ENCODE assay signal across 8 cellular contexts in the genomic region with DNA sequence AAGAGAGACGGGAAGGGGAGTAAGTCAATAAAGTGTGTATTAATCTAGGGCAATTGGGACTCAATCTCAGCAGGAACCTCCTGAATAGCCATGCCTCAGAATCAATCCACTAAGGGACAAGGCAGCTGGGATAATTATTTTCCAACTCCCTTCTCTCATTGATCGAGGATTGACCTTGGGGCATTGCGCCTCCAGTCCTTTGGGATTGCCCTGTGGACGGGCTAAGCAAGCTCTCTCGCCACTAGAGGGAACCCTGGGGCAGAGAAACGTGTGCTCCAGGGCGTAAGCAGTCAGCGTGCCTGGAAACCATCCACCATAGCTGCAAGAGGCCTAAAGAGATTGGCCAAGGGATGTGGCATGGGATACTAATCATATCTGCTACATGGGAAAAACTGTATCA.
DNase-seq lines count a peak whose midpoint lies in the region; ATAC-seq and TF ChIP-seq lines count a peak whose summit lies in the region.

No MANE protein-coding gene starts in this region.

- no peak overlapping the region for H2AFZ ChIP-seq in KMS-11 (ENCODE audit: low read depth)

- TF ChIP-seq CTCF in KMS-11 (conservative IDR thresholded peaks at IDR 0.05; ENCODE audit: low read depth, low read length) = peak; percentile 67
- peak; percentile 91 for TF ChIP-seq CTCF in cardiac fibroblast (IDR thresholded peaks at IDR 0.05; ENCODE audit: low read depth, low read length)

- no peaks in the 10 kb centered on the region for H3K36me3 ChIP-seq in KMS-11 (ENCODE audit: insufficient read depth)

- H3K4me1 ChIP-seq in KMS-11 (ENCODE audit: low read depth, poor library complexity, severe bottlenecking) = no peaks in the 10 kb centered on the region

- DNase-seq in activated CD4-positive, CD25-positive, alpha-beta regulatory T cell treated with anti-CD3 and anti-CD28 coated beads, Interleukin-2, amount 50 U/mL, for 72 hours = peak; percentile 31
- DNase-seq in SW480 (ENCODE audit: low spot score) (peak; percentile 74), cardiac fibroblast (ENCODE audit: low read depth in 2 of 2) (peak; percentile 89 to 94), kidney glomerular epithelial cell (lab: John Stamatoyannopoulos, UW) (peak; percentile 76)
- DNase-seq in stimulated activated CD4-positive, alpha-beta T cell treated with anti-CD3 and anti-CD28 coated beads, TNF-alpha, amount 100 ng/mL, for 24 hours (ENCODE audit: low read depth in 3 of 3) = peak; percentile 4 to 40 (median 9)

- H3K4me2 ChIP-seq in KMS-11 = no peak overlapping the region

- no peak overlapping the region for H3K4me3 ChIP-seq in KMS-11 (IDR thresholded peaks at IDR 0.05; ENCODE audit: insufficient read depth, low read depth, low read length)
- no peak overlapping the region for H3K4me3 ChIP-seq in cardiac fibroblast (replicated peaks in 1 of 2; ENCODE audit: low read depth in 2 of 2, low read length in 2 of 2)

- no peak overlapping the region for H3K27ac ChIP-seq in KMS-11

- ATAC-seq in activated CD4-positive, CD25-positive, alpha-beta regulatory T cell treated with anti-CD3 and anti-CD28 coated beads, Interleukin-2, amount 50 U/mL, for 24 hours = no peak
- ATAC-seq in GM21723 (IDR thresholded peaks at IDR 0.05; ENCODE audit: unreplicated experiment) = no peak

- no peaks in the 10 kb centered on the region for H4K20me1 ChIP-seq in KMS-11 (ENCODE audit: insufficient read depth)

- no peaks in the 10 kb centered on the region for H3K79me2 ChIP-seq in KMS-11 (ENCODE audit: insufficient read depth, low read depth)

- H3K27me3 ChIP-seq in KMS-11 (ENCODE audit: insufficient read depth, low read depth) = no peaks in the 10 kb centered on the region

- H3K9ac ChIP-seq in KMS-11 = no peak overlapping the region

Comparison
In these comparisons a context has a peak if more than half of its experiments do, and no peak if none do; other contexts are left out.
1. DNase-seq: peak in every context shown above with its lines; median percentile 92 in cardiac fibroblast; 76 in kidney glomerular epithelial cell; 74 in SW480; 31 in activated CD4-positive, CD25-positive, alpha-beta regulatory T cell treated with anti-CD3 and anti-CD28 coated beads, Interleukin-2, amount 50 U/mL, for 72 hours; 9 in stimulated activated CD4-positive, alpha-beta T cell treated with anti-CD3 and anti-CD28 coated beads, TNF-alpha, amount 100 ng/mL, for 24 hours.